In the genomic region with DNA sequence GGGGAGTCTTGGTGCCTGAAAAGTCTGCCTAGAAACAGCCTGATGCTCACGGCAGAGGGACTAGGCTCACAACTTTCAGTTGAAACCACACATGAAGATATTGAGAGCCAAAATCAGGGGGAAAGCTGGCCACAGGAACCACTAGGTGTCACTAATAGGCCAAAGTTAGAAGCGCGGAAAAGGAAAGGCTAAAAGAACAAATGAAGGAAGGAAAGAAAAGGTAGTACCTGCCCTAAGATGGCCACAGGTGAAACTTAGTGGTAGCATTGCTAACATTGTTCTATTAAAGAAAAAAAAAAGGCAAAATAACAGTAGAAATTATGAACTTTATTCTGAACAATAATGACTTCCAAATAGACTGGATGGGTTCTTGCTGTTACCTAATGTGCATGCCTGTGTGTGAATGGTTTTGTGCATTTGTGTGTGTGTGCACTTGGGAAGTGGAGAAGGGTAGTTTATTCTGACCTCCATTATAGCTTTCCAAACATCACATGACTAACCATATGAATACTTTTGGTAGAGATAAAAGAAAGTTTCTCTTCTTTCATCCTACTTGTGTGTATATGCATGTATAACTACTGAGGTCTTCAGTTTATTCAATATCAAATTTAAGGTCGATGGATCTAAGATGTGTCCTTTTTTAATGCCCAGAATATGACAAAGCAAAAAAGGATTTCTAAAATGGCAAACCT, we compare ENCODE assay signal across 8 cellular contexts. TPM values are rescaled to one million over a fixed set of nuclear protein-coding genes. Genes with fewer than 3 reads are reported as not detected.
DNase-seq lines count a peak whose midpoint lies in the region; ATAC-seq lines count a peak whose summit lies in the region.

No MANE protein-coding gene starts in this region.

- DNase-seq in DMS 273 treated with DMSO at 0.1 percent for 48 hours (lab: John Stamatoyannopoulos, UW): peak; percentile 53
- peak; percentile 24 for DNase-seq in NOMO-1 treated with dmso at 0.1 percent for 144 hours (lab: John Stamatoyannopoulos, UW; ENCODE audit: unreplicated experiment)
- DNase-seq in activated T-cell treated with anti-CD3 and anti-CD28 coated beads, Interleukin-2, amount 50 U/mL, for 48 hours: peak; percentile 59 to 62
- DNase-seq in foreskin melanocyte: peak; percentile 48
- DNase-seq in renal cortical epithelial cell (ENCODE audit: low read depth): peak; percentile 59
- no peak for DNase-seq in NK-92 (lab: John Stamatoyannopoulos, UW; ENCODE audit: unreplicated experiment)

- ATAC-seq in GM19328 (IDR thresholded peaks at IDR 0.05; ENCODE audit: unreplicated experiment) (peak; percentile 40), HG03378 (IDR thresholded peaks at IDR 0.05; ENCODE audit: unreplicated experiment) (peak; percentile 59)

RNA-seq across cellular contexts. Expression of a gene that starts 2.1 kb away (rescaled TPM):
- total RNA-seq in renal cortical epithelial cell: 1.2 and 2.4 TPM in 2 replicates

RNA-seq across cellular contexts. Expression of a gene that starts 24.6 kb away (rescaled TPM):
- 0.69 TPM in 1 of 2 replicates, not detected in the other for total RNA-seq in renal cortical epithelial cell

RNA-seq across cellular contexts. Expression of a gene that starts 38.3 kb away (rescaled TPM):
- 0.20 TPM in 1 of 2 replicates, not detected in the other for total RNA-seq in renal cortical epithelial cell
